In genomic region chr1:155003766-155004351, GRCh38 we compare ENCODE assay signal across 1 cellular context.
TF ChIP-seq lines count a peak whose summit lies in the region.

No MANE protein-coding gene starts in this region.

TF ChIP-seq in HepG2, 621 proteins besides CTCF, POLR2A, EP300 and RAD21 (continued from another document and continues in another):
- TF ChIP-seq YY1 (IDR thresholded peaks at IDR 0.05; ENCODE audit: insufficient read depth, insufficient replicate concordance, low read depth, low read length) (no peak), PITX1 (CRISPR knock-in tag; IDR thresholded peaks at IDR 0.05) (peak; percentile 40; the same call in 1 of the 2 replicates), PAWR (CRISPR knock-in tag; IDR thresholded peaks at IDR 0.05; ENCODE audit: borderline replicate concordance) (no peak), RBM39 (IDR thresholded peaks at IDR 0.05; ENCODE audit: low read depth, low read length, poor library complexity, severe bottlenecking) (no peak), ATF1 (CRISPR knock-in tag; IDR thresholded peaks at IDR 0.05) (no peak), FOSL2 (CRISPR knock-in tag; IDR thresholded peaks at IDR 0.05) (0 out of 2 replicates have a peak, but pooled peaks have one; percentile 27), ZNF142 (CRISPR knock-in tag; IDR thresholded peaks at IDR 0.05) (no peak), CENPX (CRISPR knock-in tag; IDR thresholded peaks at IDR 0.05) (no peak), IRF1 (CRISPR knock-in tag; IDR thresholded peaks at IDR 0.05; ENCODE audit: low read depth) (no peak), ZNF557 (CRISPR knock-in tag; IDR thresholded peaks at IDR 0.05) (no peak), NONO (IDR thresholded peaks at IDR 0.05) (no peak), NONO (CRISPR knock-in tag; conservative IDR thresholded peaks at IDR 0.05) (peak; percentile 31; the same call in 1 of the 2 replicates), SAP130 (CRISPR knock-in tag; IDR thresholded peaks at IDR 0.05; ENCODE audit: low read depth) (peak; percentile 51; the same call in 1 of the 2 replicates), THAP9 (CRISPR knock-in tag; IDR thresholded peaks at IDR 0.05; ENCODE audit: borderline replicate concordance) (no peak), ZBTB20 (CRISPR knock-in tag; IDR thresholded peaks at IDR 0.05; ENCODE audit: borderline replicate concordance, low read depth) (0 out of 2 replicates have a peak, but pooled peaks have one; percentile 54), MTA3 (CRISPR knock-in tag; IDR thresholded peaks at IDR 0.05) (no peak), ATF7-NPFF (CRISPR knock-in tag; IDR thresholded peaks at IDR 0.05; ENCODE audit: low read depth) (peak; percentile 53; the same call in 1 of the 2 replicates), NFKB2 (CRISPR knock-in tag; IDR thresholded peaks at IDR 0.05; ENCODE audit: borderline replicate concordance) (no peak), PHF8 (CRISPR knock-in tag; IDR thresholded peaks at IDR 0.05) (0 out of 2 replicates have a peak, but pooled peaks have one; percentile 28), ZBED4 (CRISPR knock-in tag; IDR thresholded peaks at IDR 0.05; ENCODE audit: borderline replicate concordance) (0 out of 2 replicates have a peak, but pooled peaks have one; percentile 22), ZNF296 (CRISPR knock-in tag; conservative IDR thresholded peaks at IDR 0.05) (0 out of 2 replicates have a peak, but pooled peaks have one; percentile 40), IRX3 (CRISPR knock-in tag; IDR thresholded peaks at IDR 0.05; ENCODE audit: borderline replicate concordance, low read depth) (no peak), KDM6A (CRISPR knock-in tag; IDR thresholded peaks at IDR 0.05; ENCODE audit: low read depth) (no peak), LCORL (IDR thresholded peaks at IDR 0.05) (no peak), LCORL (CRISPR knock-in tag; IDR thresholded peaks at IDR 0.05) (no peak), HMGXB3 (CRISPR knock-in tag; IDR thresholded peaks at IDR 0.05; ENCODE audit: borderline replicate concordance) (no peak), KAT7 (CRISPR knock-in tag; IDR thresholded peaks at IDR 0.05; ENCODE audit: borderline replicate concordance) (no peak), ZNF20 (CRISPR knock-in tag; IDR thresholded peaks at IDR 0.05) (no peak), TP53 (CRISPR knock-in tag; conservative IDR thresholded peaks at IDR 0.05) (no peak), KAT8 (CRISPR knock-in tag; IDR thresholded peaks at IDR 0.05) (0 out of 2 replicates have a peak, but pooled peaks have one; percentile 31), SYNCRIP (IDR thresholded peaks at IDR 0.05; ENCODE audit: insufficient read depth, low read depth, low read length) (no peak), FOXP1 (IDR thresholded peaks at IDR 0.05) (no peak), FOXP1 (CRISPR knock-in tag; IDR thresholded peaks at IDR 0.05) (peak; percentile 20; the same call in 1 of the 2 replicates), TMF1 (CRISPR knock-in tag; IDR thresholded peaks at IDR 0.05; ENCODE audit: low read depth) (no peak), ZBTB38 (CRISPR knock-in tag; IDR thresholded peaks at IDR 0.05) (0 out of 2 replicates have a peak, but pooled peaks have one; percentile 26), MED13 (CRISPR knock-in tag; IDR thresholded peaks at IDR 0.05) (0 out of 2 replicates have a peak, but pooled peaks have one; percentile 29), BCLAF1 (IDR thresholded peaks at IDR 0.05) (no peak), PCBP1 (IDR thresholded peaks at IDR 0.05; ENCODE audit: borderline replicate concordance, low read depth, low read length) (no peak), NKX3-1 (CRISPR knock-in tag; IDR thresholded peaks at IDR 0.05) (no peak), ZNF124 (CRISPR knock-in tag; IDR thresholded peaks at IDR 0.05) (no peak), ZNF441 (CRISPR knock-in tag; IDR thresholded peaks at IDR 0.05; ENCODE audit: borderline replicate concordance) (peak; percentile 12; the same call in 1 of the 2 replicates), SIN3A (IDR thresholded peaks at IDR 0.05; ENCODE audit: borderline replicate concordance, low read depth, low read length) (peak; percentile 57; the same call in 1 of the 2 replicates), U2AF2 (IDR thresholded peaks at IDR 0.05; ENCODE audit: low read depth, low read length) (no peak), SMARCC2 (IDR thresholded peaks at IDR 0.05) (no peak), FOXA3 (CRISPR knock-in tag; IDR thresholded peaks at IDR 0.05) (0 out of 2 replicates have a peak, but pooled peaks have one; percentile 34)
